7 cellular contexts compared by ENCODE assay signal in the genomic region with DNA sequence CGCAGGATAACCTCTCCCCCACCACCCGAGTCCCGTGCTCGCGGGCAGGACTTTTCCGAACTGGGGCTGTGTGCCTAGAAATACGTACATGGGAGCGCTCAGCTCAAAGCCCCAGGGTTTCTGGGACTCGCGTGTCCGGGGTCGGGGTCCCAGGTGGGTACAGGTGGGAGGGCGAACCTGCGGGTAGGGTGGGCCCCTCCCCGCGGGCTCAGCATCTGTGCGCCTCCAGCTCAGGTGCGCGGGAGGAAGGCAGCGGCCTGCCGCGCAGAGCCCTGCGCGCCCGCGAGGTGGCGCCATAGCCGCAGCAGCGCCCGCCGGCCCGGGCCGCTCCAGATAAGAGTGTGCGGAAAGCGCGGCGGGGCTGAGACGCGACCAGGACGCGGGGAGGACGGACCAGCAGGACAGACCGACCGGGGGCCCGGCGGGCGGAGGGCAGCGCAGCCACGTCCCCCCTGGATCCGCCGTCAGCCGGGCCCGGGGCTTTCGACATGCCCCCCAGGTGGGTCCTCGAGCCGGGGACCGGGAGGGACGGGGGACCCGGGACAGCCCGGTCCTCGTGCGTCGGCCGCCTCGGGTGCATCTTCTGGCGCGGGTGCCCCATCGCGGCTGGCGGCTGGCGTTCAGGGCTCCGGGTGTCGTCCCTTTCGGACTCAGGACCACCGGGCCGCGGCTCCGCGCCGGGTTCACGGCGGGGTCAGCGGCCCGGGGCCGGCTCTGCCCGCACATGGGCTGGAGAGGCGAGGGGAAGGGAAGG. TPM values are rescaled to one million over a fixed set of nuclear protein-coding genes. Genes with fewer than 3 reads are reported as not detected.
DNase-seq lines count a peak whose midpoint lies in the region; ATAC-seq and TF ChIP-seq lines count a peak whose summit lies in the region.

A gene with protein sequence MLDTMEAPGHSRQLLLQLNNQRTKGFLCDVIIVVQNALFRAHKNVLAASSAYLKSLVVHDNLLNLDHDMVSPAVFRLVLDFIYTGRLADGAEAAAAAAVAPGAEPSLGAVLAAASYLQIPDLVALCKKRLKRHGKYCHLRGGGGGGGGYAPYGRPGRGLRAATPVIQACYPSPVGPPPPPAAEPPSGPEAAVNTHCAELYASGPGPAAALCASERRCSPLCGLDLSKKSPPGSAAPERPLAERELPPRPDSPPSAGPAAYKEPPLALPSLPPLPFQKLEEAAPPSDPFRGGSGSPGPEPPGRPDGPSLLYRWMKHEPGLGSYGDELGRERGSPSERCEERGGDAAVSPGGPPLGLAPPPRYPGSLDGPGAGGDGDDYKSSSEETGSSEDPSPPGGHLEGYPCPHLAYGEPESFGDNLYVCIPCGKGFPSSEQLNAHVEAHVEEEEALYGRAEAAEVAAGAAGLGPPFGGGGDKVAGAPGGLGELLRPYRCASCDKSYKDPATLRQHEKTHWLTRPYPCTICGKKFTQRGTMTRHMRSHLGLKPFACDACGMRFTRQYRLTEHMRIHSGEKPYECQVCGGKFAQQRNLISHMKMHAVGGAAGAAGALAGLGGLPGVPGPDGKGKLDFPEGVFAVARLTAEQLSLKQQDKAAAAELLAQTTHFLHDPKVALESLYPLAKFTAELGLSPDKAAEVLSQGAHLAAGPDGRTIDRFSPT (plus strand): TSS at position 364 of the 754 bp plus-strand sequence. CDS start 1,588 bp downstream, outside the sequence.

- H3K27ac ChIP-seq in muscle layer of duodenum (ENCODE audit: low read length): peak within 1 kb of the TSS; percentile 51

- H3K9me3 ChIP-seq in muscle layer of duodenum (ENCODE audit: control insufficient read depth in 1 of 2, low read length in 2 of 2): no peaks in the 10 kb centered on the region

- H3K27me3 Mint-ChIP-seq in activated T-cell treated with anti-CD3 and anti-CD28 coated beads, Interleukin-2, amount 50 U/mL, for 72 hours (ENCODE audit: low read depth): peaks cover 15% of the 10 kb centered on the region

- H3K27ac Mint-ChIP-seq in activated T-cell treated with anti-CD3 and anti-CD28 coated beads, Interleukin-2, amount 50 U/mL, for 72 hours: peak within 1 kb of the TSS; percentile 49

- peaks cover 3 to 4% of the 10 kb centered on the region in 2 donors for H3K36me3 Mint-ChIP-seq in activated T-cell treated with anti-CD3 and anti-CD28 coated beads, Interleukin-2, amount 50 U/mL, for 72 hours (ENCODE audit: insufficient read depth in 2 of 2)

- H3K4me1 Mint-ChIP-seq in activated T-cell treated with anti-CD3 and anti-CD28 coated beads, Interleukin-2, amount 50 U/mL, for 72 hours (ENCODE audit: low read depth): peaks cover 18% of the 10 kb centered on the region

- peak; percentile 84 to 91 for DNase-seq in activated T-cell treated with anti-CD3 and anti-CD28 coated beads, Interleukin-2, amount 50 U/mL, for 72 hours
- DNase-seq in stimulated activated naive CD8-positive, alpha-beta T cell treated with anti-CD3 and anti-CD28 coated beads, Interleukin-15, Interleukin-2, amounts not matched to agents 100 U/mL and 50 U/mL, for 24 hours: peak; percentile 84

- H3K4me3 ChIP-seq in muscle layer of duodenum (ENCODE audit: low read depth in 1 of 2, low read length in 2 of 2): peak within 1 kb of the TSS; percentile 48 to 74

- ATAC-seq in HG03196 (IDR thresholded peaks at IDR 0.05; ENCODE audit: unreplicated experiment) (peak; percentile 29), esophagus mucosa (peak; percentile 61)
- ATAC-seq in activated T-cell treated with anti-CD3 and anti-CD28 coated beads, Interleukin-2, amount 50 U/mL, for 72 hours (replicated peaks in 1 of 2): peak; percentile 60 to 61
- ATAC-seq in stimulated activated naive CD8-positive, alpha-beta T cell treated with anti-CD3 and anti-CD28 coated beads, Interleukin-15, Interleukin-2, amounts not matched to agents 100 U/mL and 50 U/mL, for 24 hours: peak; percentile 55

- H3K4me1 ChIP-seq in muscle layer of duodenum (ENCODE audit: control insufficient read depth in 1 of 2, insufficient read depth in 2 of 2, low read length in 2 of 2): peaks cover 0 to 63% of the 10 kb centered on the region in 2 donors

- TF ChIP-seq POLR2A in GM15510 (IDR thresholded peaks at IDR 0.05; ENCODE audit: borderline replicate concordance, extremely low read depth, insufficient read length): peak; percentile 85

- peaks cover 7% of the 10 kb centered on the region for H3K27me3 ChIP-seq in muscle layer of duodenum (ENCODE audit: low read depth, low read length)

- H3K36me3 ChIP-seq in muscle layer of duodenum (ENCODE audit: control insufficient read depth in 1 of 2, insufficient read depth in 2 of 2, low read length in 2 of 2): peaks cover 0 to under 1% of the 10 kb centered on the region in 2 donors

- no peaks in the 10 kb centered on the region for H3K9me3 Mint-ChIP-seq in activated T-cell treated with anti-CD3 and anti-CD28 coated beads, Interleukin-2, amount 50 U/mL, for 72 hours

- peak within 1 kb of the TSS; percentile 83 to 88 for H3K4me3 Mint-ChIP-seq in activated T-cell treated with anti-CD3 and anti-CD28 coated beads, Interleukin-2, amount 50 U/mL, for 72 hours

TF ChIP-seq in PFSK-1, 5 proteins besides CTCF, POLR2A, EP300 and RAD21:
- peak; percentile 76 for TF ChIP-seq POLR2AphosphoS5 (IDR thresholded peaks at IDR 0.05; ENCODE audit: low read depth, low read length)
- TF ChIP-seq, protein P1, sequence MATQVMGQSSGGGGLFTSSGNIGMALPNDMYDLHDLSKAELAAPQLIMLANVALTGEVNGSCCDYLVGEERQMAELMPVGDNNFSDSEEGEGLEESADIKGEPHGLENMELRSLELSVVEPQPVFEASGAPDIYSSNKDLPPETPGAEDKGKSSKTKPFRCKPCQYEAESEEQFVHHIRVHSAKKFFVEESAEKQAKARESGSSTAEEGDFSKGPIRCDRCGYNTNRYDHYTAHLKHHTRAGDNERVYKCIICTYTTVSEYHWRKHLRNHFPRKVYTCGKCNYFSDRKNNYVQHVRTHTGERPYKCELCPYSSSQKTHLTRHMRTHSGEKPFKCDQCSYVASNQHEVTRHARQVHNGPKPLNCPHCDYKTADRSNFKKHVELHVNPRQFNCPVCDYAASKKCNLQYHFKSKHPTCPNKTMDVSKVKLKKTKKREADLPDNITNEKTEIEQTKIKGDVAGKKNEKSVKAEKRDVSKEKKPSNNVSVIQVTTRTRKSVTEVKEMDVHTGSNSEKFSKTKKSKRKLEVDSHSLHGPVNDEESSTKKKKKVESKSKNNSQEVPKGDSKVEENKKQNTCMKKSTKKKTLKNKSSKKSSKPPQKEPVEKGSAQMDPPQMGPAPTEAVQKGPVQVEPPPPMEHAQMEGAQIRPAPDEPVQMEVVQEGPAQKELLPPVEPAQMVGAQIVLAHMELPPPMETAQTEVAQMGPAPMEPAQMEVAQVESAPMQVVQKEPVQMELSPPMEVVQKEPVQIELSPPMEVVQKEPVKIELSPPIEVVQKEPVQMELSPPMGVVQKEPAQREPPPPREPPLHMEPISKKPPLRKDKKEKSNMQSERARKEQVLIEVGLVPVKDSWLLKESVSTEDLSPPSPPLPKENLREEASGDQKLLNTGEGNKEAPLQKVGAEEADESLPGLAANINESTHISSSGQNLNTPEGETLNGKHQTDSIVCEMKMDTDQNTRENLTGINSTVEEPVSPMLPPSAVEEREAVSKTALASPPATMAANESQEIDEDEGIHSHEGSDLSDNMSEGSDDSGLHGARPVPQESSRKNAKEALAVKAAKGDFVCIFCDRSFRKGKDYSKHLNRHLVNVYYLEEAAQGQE (IDR thresholded peaks at IDR 0.05; ENCODE audit: insufficient read depth in 1 of 2, low read depth in 2 of 2, low read length in 2 of 2): peak; percentile 32 to 46; a peak in 3 of 4 replicates
- no peak for TF ChIP-seq SIN3A (IDR thresholded peaks at IDR 0.05; ENCODE audit: borderline replicate concordance, insufficient read depth, low read length)
- TF ChIP-seq TAF1 (IDR thresholded peaks at IDR 0.05; ENCODE audit: borderline replicate concordance, insufficient read depth, low read length): no peak
- no peak for TF ChIP-seq FOXP2 (optimal IDR thresholded peaks at IDR 0.05; ENCODE audit: borderline replicate concordance, extremely low read depth, extremely low read length, insufficient read depth)

RNA-seq across cellular contexts. Expression of the gene that starts here (rescaled TPM):
- polyA plus RNA-seq in PFSK-1 (2012; ENCODE audit: insufficient read length, low read depth): 49.7 TPM
- 10 to 100 TPM; 11.7 to 21.4 TPM for total RNA-seq in activated T-cell treated with anti-CD3 and anti-CD28 coated beads, Interleukin-2, amount 50 U/mL, for 72 hours
- 2.3 TPM for total RNA-seq in esophagus mucosa

Comparison
In these comparisons a context has a peak if more than half of its experiments do, and no peak if none do; other contexts are left out.
1. Peak in every context shown above with its lines: DNase-seq, ATAC-seq, H3K4me3 ChIP-seq and H3K27ac ChIP-seq.